Comparison of ENCODE assay signal across 8 cellular contexts in the genomic region with DNA sequence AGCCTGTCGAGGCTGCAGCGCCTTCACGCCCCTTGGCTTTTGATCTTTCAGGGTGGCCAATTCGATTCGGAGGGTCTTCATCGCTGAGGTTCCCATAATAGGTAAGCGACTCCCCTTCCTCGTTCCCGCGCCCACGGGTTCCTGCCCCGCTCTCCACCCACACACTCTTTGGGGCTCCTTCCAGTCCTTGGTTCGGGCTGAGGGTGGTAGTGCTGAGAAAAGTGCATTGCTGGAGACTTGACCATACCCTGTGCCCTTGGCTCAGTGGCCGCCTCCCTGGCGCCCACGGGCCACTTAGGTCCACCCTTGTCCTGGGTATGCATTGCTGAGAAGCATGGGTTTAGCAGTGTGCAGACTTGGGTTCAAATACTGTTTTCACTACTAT. TPM values are rescaled to one million over a fixed set of nuclear protein-coding genes. Genes with fewer than 3 reads are reported as not detected.
DNase-seq lines count a peak whose midpoint lies in the region; ATAC-seq, FAIRE-seq and TF ChIP-seq lines count a peak whose summit lies in the region.

No MANE protein-coding gene starts in this region.

- peak; percentile 14 for ATAC-seq in GM19351 (IDR thresholded peaks at IDR 0.05; ENCODE audit: unreplicated experiment)
- peak; percentile 46 for ATAC-seq in omental fat pad (ENCODE audit: low FRiP score)
- no peak for ATAC-seq in GM21825 (IDR thresholded peaks at IDR 0.05; ENCODE audit: unreplicated experiment)

- no peak for FAIRE-seq in D721Med (lab: Jason Lieb, UNC)

- TF ChIP-seq CTCF in Peyer's patch (IDR thresholded peaks at IDR 0.05): no peak
- no peak for TF ChIP-seq CTCF in omental fat pad (IDR thresholded peaks at IDR 0.05)
- no peak for TF ChIP-seq CTCF in D721Med (IDR thresholded peaks at IDR 0.05; ENCODE audit: insufficient read depth, missing control alignments)

- H3K36me3 ChIP-seq in Peyer's patch: peaks cover 0 to 74% (median 0%) of the 10 kb centered on the region in 3 donors
- H3K36me3 ChIP-seq in esophagus (ENCODE audit: control insufficient read depth in 2 of 2, insufficient read depth in 2 of 2, low read length in 1 of 2): peaks cover 13 to 27% of the 10 kb centered on the region in 2 donors

- H3K27ac ChIP-seq in Peyer's patch (peak overlapping the region; percentile 77 to 86 (median 86)), esophagus (ENCODE audit: low read depth in 2 of 2, low read length in 1 of 2) (peak overlapping the region; percentile 33 to 44)

- DNase-seq in Peyer's patch (no peak), omental fat pad (ENCODE audit: low spot score) (no peak), D341Med (ENCODE audit: low spot score) (no peak), D721Med (ENCODE audit: insufficient read length, low spot score) (no peak), MV-4-11 (lab: John Stamatoyannopoulos, UW) (no peak)

- H3K4me3 ChIP-seq in Peyer's patch (peak overlapping the region; percentile 77 to 93 (median 86)), esophagus (ENCODE audit: low read depth in 1 of 2, low read length in 2 of 2) (peak overlapping the region; percentile 83 to 96)

- no peak for TF ChIP-seq POLR2A in Peyer's patch (IDR thresholded peaks at IDR 0.05)

- 0 to 1% methylated on average over 14 to 16 of the region's 16 CpGs for WGBS in esophagus, 2 donors

- peaks cover 0 to 16% (median 5%) of the 10 kb centered on the region in 4 donors for H3K4me1 ChIP-seq in Peyer's patch
- H3K4me1 ChIP-seq in esophagus (ENCODE audit: control insufficient read depth in 2 of 2, insufficient read depth in 2 of 2, low read length in 1 of 2): peaks cover 2% of the 10 kb centered on the region in 2 donors

- H3K9me3 ChIP-seq in Peyer's patch (no peaks in the 10 kb centered on the region), esophagus (ENCODE audit: control insufficient read depth in 2 of 2, insufficient read depth in 1 of 2, low read depth in 1 of 2, low read length in 1 of 2) (no peaks in the 10 kb centered on the region)

- H3K27me3 ChIP-seq in Peyer's patch: no peaks in the 10 kb centered on the region
- no peaks in the 10 kb centered on the region for H3K27me3 ChIP-seq in esophagus (ENCODE audit: control insufficient read depth in 1 of 2, insufficient read depth in 2 of 2, low read length in 2 of 2)

RNA-seq across cellular contexts. Expression of gene POLR2C, which starts 0.5 kb away (rescaled TPM):
- total RNA-seq in Peyer's patch: 100 to 1,000 TPM in 1 of 4 donors, 10 to 100 TPM in 3; 68.0 to 113 (median 84.8) TPM
- 10 to 100 TPM; 18.5 to 34.0 TPM for polyA plus RNA-seq in esophagus
- total RNA-seq in omental fat pad: 10 to 100 TPM; 82.4 to 89.4 (median 85.4) TPM

RNA-seq across cellular contexts. Expression of gene COQ9, which starts 15.7 kb away (rescaled TPM):
- total RNA-seq in Peyer's patch (100 to 1,000 TPM in 3 of 4 donors, 10 to 100 TPM in 1; 87.5 to 154 (median 122) TPM), omental fat pad (10 to 100 TPM; 30.6 to 60.5 (median 44.7) TPM)
- polyA plus RNA-seq in esophagus: 10 to 100 TPM; 56.1 to 70.3 TPM

RNA-seq across cellular contexts. Expression of gene CIAPIN1, which starts 15.8 kb away (rescaled TPM):
- total RNA-seq in Peyer's patch (10 to 100 TPM; 37.7 to 65.5 (median 46.2) TPM), omental fat pad (10 to 100 TPM; 26.4 to 37.2 (median 32.4) TPM)
- 10 to 100 TPM; 11.7 to 31.6 TPM for polyA plus RNA-seq in esophagus

RNA-seq across cellular contexts. Expression of gene DOK4, which starts 23.3 kb away (rescaled TPM):
- total RNA-seq in Peyer's patch: 100 to 1,000 TPM in 3 of 4 donors, 10 to 100 TPM in 1; 81.7 to 209 (median 189) TPM
- polyA plus RNA-seq in esophagus: 10 to 100 TPM; 27.6 to 33.7 TPM
- 10 to 100 TPM in 3 of 4 donors, 1 to 10 TPM in 1; 5.9 to 36.3 (median 12.9) TPM for total RNA-seq in omental fat pad

RNA-seq across cellular contexts. Expression of gene CCL17, which starts 58.4 kb away (rescaled TPM):
- not detected for total RNA-seq in Peyer's patch
- polyA plus RNA-seq in esophagus: 1 to 10 TPM; 1.1 to 7.6 TPM
- total RNA-seq in omental fat pad: not detected
